ENCODE assay signal across 13 cellular contexts in genomic region chr2:10477443-10478297, GRCh38. TPM values are rescaled to one million over a fixed set of nuclear protein-coding genes. Genes with fewer than 3 reads are reported as not detected.
DNase-seq lines count a peak whose midpoint lies in the region; ATAC-seq and TF ChIP-seq lines count a peak whose summit lies in the region.
"Had no signal": no experiment of that assay in that cellular context is flagged by ENCODE, and none has a peak within 500 bp of the region (broad histone marks: within the 10 kb centered on the region; RNA-seq: fewer than 3 reads in every experiment).

No MANE protein-coding gene starts in this region.

- H3K36me3 ChIP-seq in HUES6 (ENCODE audit: control insufficient read depth, insufficient read depth, low read length), result no peaks in the 10 kb centered on the region
- H3K36me3 ChIP-seq: cardiac muscle cell had no signal

- H3K9ac ChIP-seq in HUES6 (ENCODE audit: low read length), result peak overlapping the region; percentile 55

- no peak for TF ChIP-seq CTCF in chondrocyte (IDR thresholded peaks at IDR 0.05)

- no peak overlapping the region; the same call in 1 of the 2 replicates for H3K27ac ChIP-seq in HUES6 (ENCODE audit: low read depth, low read length)
- H3K27ac ChIP-seq: cardiac muscle cell, psoas muscle had no signal

- no peak overlapping the region for H3K27ac Mint-ChIP-seq in chondrocyte (ENCODE audit: unreplicated experiment)
- H3K27ac Mint-ChIP-seq in stimulated activated naive B cell treated with anti-CD40 and anti-IgM and Interleukin-4, amounts not matched to agents 10 μg/mL and 1 μg/mL and 100 μg/mL, for 72 hours, result no peak overlapping the region
- H3K27ac Mint-ChIP-seq: T-helper 2 cell treated with Interferon-gamma antibody and Interleukin-4, amounts not matched to agents 5 μg/mL and 100 μg/mL, for 36 hours had no signal

- no peaks in the 10 kb centered on the region for H3K36me3 Mint-ChIP-seq in chondrocyte (ENCODE audit: low read depth)
- H3K36me3 Mint-ChIP-seq in stimulated activated naive B cell treated with anti-CD40 and anti-IgM and Interleukin-4, amounts not matched to agents 10 μg/mL and 1 μg/mL and 100 μg/mL, for 72 hours, result no peaks in the 10 kb centered on the region

- no peaks in the 10 kb centered on the region for H3K9me3 ChIP-seq in HUES6 (ENCODE audit: control insufficient read depth, insufficient read depth, low read depth, low read length)
- H3K9me3 ChIP-seq: psoas muscle had no signal

- ATAC-seq in stimulated activated naive B cell treated with anti-CD40 and anti-IgM and Interleukin-4, amounts not matched to agents 10 μg/mL and 1 μg/mL and 100 μg/mL, for 72 hours (replicated peaks), result peak; percentile 49 to 70
- ATAC-seq in GM19452 (IDR thresholded peaks at IDR 0.05; ENCODE audit: unreplicated experiment), result no peak
- ATAC-seq: psoas muscle had no signal

- peaks cover 20% of the 10 kb centered on the region; the same call in 1 of the 2 replicates for H3K4me1 ChIP-seq in HUES6 (ENCODE audit: control insufficient read depth, insufficient read depth, low read length)
- H3K4me1 ChIP-seq: psoas muscle had no signal

- H3K4me3 ChIP-seq in HUES6 (ENCODE audit: low read depth, low read length), result no peak overlapping the region
- H3K4me3 ChIP-seq: cardiac muscle cell, psoas muscle had no signal

- no peaks in the 10 kb centered on the region; the same call in 1 of the 2 replicates for H3K27me3 ChIP-seq in HUES6 (ENCODE audit: control insufficient read depth, insufficient read depth, low read length)

- peaks cover 17% of the 10 kb centered on the region for H3K27me3 Mint-ChIP-seq in chondrocyte (ENCODE audit: low read depth)
- peaks cover 5 to 19% of the 10 kb centered on the region in 2 donors for H3K27me3 Mint-ChIP-seq in stimulated activated naive B cell treated with anti-CD40 and anti-IgM and Interleukin-4, amounts not matched to agents 10 μg/mL and 1 μg/mL and 100 μg/mL, for 72 hours

- H3K4me3 Mint-ChIP-seq in chondrocyte (ENCODE audit: unreplicated experiment), result no peak overlapping the region
- no peak overlapping the region for H3K4me3 Mint-ChIP-seq in stimulated activated naive B cell treated with anti-CD40 and anti-IgM and Interleukin-4, amounts not matched to agents 10 μg/mL and 1 μg/mL and 100 μg/mL, for 72 hours
- H3K4me3 Mint-ChIP-seq: T-helper 2 cell treated with Interferon-gamma antibody and Interleukin-4, amounts not matched to agents 5 μg/mL and 100 μg/mL, for 36 hours had no signal

- H3K4me1 Mint-ChIP-seq in chondrocyte (ENCODE audit: low read depth), result no peaks in the 10 kb centered on the region
- peaks cover 9 to 23% of the 10 kb centered on the region in 2 donors for H3K4me1 Mint-ChIP-seq in stimulated activated naive B cell treated with anti-CD40 and anti-IgM and Interleukin-4, amounts not matched to agents 10 μg/mL and 1 μg/mL and 100 μg/mL, for 72 hours

- DNase-seq in activated effector memory CD4-positive, alpha-beta T cell treated with anti-CD3 and anti-CD28 coated beads, Interleukin-2, amount 50 U/mL, for 16 hours, result peak; percentile 61
- no peak for DNase-seq in activated effector memory CD4-positive, alpha-beta T cell treated with Interleukin-2 at 50 U/mL for 16 hours
- peak; percentile 55 for DNase-seq in chondrocyte (ENCODE audit: low spot score)
- DNase-seq in stimulated activated naive B cell treated with anti-CD40 and anti-IgM and Interleukin-4, amounts not matched to agents 10 μg/mL and 1 μg/mL and 100 μg/mL, for 72 hours, result no peak
- no peak for DNase-seq in NCI-H2171 treated with DMSO at 0.1 percent for 48 hours (lab: John Stamatoyannopoulos, UW)
- DNase-seq in effector CD8-positive, alpha-beta T cell (lab: John Stamatoyannopoulos, UW), result no peak
- DNase-seq: NCI-H446 treated with DMSO at 0.1 percent for 48 hours; psoas muscle; stimulated activated CD4-positive, alpha-beta T cell treated with anti-CD3 and anti-CD28 coated beads, Interleukin-1b, Interleukin-23, amount 100 ng/mL, for 48 hours had no signal

- H3K9me3 Mint-ChIP-seq in chondrocyte (ENCODE audit: low read depth), result no peaks in the 10 kb centered on the region
- H3K9me3 Mint-ChIP-seq in stimulated activated naive B cell treated with anti-CD40 and anti-IgM and Interleukin-4, amounts not matched to agents 10 μg/mL and 1 μg/mL and 100 μg/mL, for 72 hours, result no peaks in the 10 kb centered on the region
- H3K9me3 Mint-ChIP-seq: T-helper 2 cell treated with Interferon-gamma antibody and Interleukin-4, amounts not matched to agents 5 μg/mL and 100 μg/mL, for 36 hours had no signal

RNA-seq across cellular contexts. Expression of gene ODC1, which starts 29.5 kb away (rescaled TPM):
- total RNA-seq in chondrocyte, result 44.4 to 65.3 TPM (median 61.6 TPM) in 3 replicates

Comparison
In these comparisons a context has a peak if more than half of its experiments do, and no peak if none do; other contexts are left out.
1. DNase-seq: peak in activated effector memory CD4-positive, alpha-beta T cell treated with anti-CD3 and anti-CD28 coated beads, Interleukin-2, amount 50 U/mL, for 16 hours (single experiment) and chondrocyte (single experiment); none in activated effector memory CD4-positive, alpha-beta T cell treated with Interleukin-2 at 50 U/mL for 16 hours (single experiment), stimulated activated naive B cell treated with anti-CD40 and anti-IgM and Interleukin-4, amounts not matched to agents 10 μg/mL and 1 μg/mL and 100 μg/mL, for 72 hours (single experiment), NCI-H2171 treated with DMSO at 0.1 percent for 48 hours (single experiment) and effector CD8-positive, alpha-beta T cell (single experiment).